In genomic region chr14:74955229-74955999, GRCh38 we compare ENCODE assay signal across 1 cellular context.
TF ChIP-seq lines count a peak whose summit lies in the region.

Gene PGF, minus strand, starts transcription at chr14:74955597. Its CDS starts 355 bp downstream, at chr14:74955242.

TF ChIP-seq in H1, 55 proteins besides CTCF, POLR2A, EP300 and RAD21 (continued from another document):
- TF ChIP-seq YY1 (IDR thresholded peaks at IDR 0.05; ENCODE audit: low read depth, low read length) (no peak), PHF8 (conservative IDR thresholded peaks at IDR 0.05; ENCODE audit: low read depth, low read length) (peak; percentile 45; the same call in 1 of the 2 replicates), TBP (IDR thresholded peaks at IDR 0.05; ENCODE audit: low read depth, low read length) (peak; percentile 81), SP1 (IDR thresholded peaks at IDR 0.05; ENCODE audit: low read depth, low read length) (0 out of 2 replicates have a peak, but pooled peaks have one; percentile 10), TAF1 (IDR thresholded peaks at IDR 0.05; ENCODE audit: low read depth, low read length) (peak; percentile 88), RXRA (IDR thresholded peaks at IDR 0.05; ENCODE audit: insufficient read depth, low read depth, low read length) (no peak), ZNF274 (IDR thresholded peaks at IDR 0.05; ENCODE audit: borderline replicate concordance, extremely low read depth, low read length) (no peak), BRCA1 (IDR thresholded peaks at IDR 0.05; ENCODE audit: low read depth, low read length) (no peak), TAF7 (optimal IDR thresholded peaks at IDR 0.05; ENCODE audit: borderline replicate concordance, low read depth, low read length) (no peak)
